ENCODE assay signal across 16 cellular contexts in the genomic region with DNA sequence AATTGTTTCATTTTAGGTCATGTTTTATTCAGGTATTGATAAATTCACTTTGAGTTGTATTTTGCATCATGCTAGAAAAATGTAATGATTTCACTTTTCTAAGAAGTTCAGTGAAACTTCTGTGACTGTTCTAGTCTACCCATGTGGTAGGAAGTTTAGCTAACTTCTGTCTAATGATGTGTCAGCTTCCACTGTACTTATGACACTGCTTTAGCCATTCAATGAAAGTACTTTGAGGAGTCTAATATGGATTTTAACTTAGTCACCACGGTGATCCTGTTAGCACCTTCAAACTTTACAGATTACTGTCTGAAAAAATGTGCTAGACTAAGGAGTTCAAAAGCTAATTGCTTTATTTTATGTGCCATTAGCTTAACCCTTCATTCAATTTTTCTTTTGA.
"Had no signal": no experiment of that assay in that cellular context is flagged by ENCODE, and none has a peak within 500 bp of the region (broad histone marks: within the 10 kb centered on the region; RNA-seq: fewer than 3 reads in every experiment).

No MANE protein-coding gene starts in this region.

- DNase-seq: activated CD4-positive, alpha-beta T cell treated with anti-CD3 and anti-CD28 coated beads, Interleukin-2, amount 10 ng/mL, durations not matched to agents 24 days and 14 days; activated CD4-positive, CD25-positive, alpha-beta regulatory T cell; activated CD8-positive, alpha-beta memory T cell treated with anti-CD3 and anti-CD28 coated beads for 24 hours; activated naive CD8-positive, alpha-beta T cell treated with anti-CD3 and anti-CD28 coated beads for 36 hours; caudate nucleus; colonic mucosa; kidney glomerular epithelial cell; midbrain; psoas muscle; spleen; stimulated activated CD4-positive, alpha-beta T cell treated with anti-CD3 and anti-CD28 coated beads, Interleukin-1b, Interleukin-23, amount 100 ng/mL, for 48 hours; stimulated activated naive CD8-positive, alpha-beta T cell treated with anti-CD3 and anti-CD28 coated beads, Interleukin-15, amount 100 ng/mL, for 72 hours; upper lobe of left lung had no signal

- H3K9me3 ChIP-seq: ascending aorta, colonic mucosa, upper lobe of left lung had no signal

- H3K27ac ChIP-seq: ascending aorta, colonic mucosa, esophagus muscularis mucosa, psoas muscle, spleen, upper lobe of left lung had no signal

- ATAC-seq: psoas muscle; sciatic nerve; stimulated activated naive CD8-positive, alpha-beta T cell treated with anti-CD3 and anti-CD28 coated beads, Interleukin-15, amount 100 ng/mL, for 72 hours had no signal

- H3K27me3 ChIP-seq: ascending aorta, colonic mucosa, esophagus muscularis mucosa, spleen, upper lobe of left lung had no signal

- H3K4me3 ChIP-seq: ascending aorta, colonic mucosa, esophagus muscularis mucosa, psoas muscle, spleen, upper lobe of left lung had no signal

- H3K36me3 ChIP-seq: ascending aorta, colonic mucosa, esophagus muscularis mucosa, spleen, upper lobe of left lung had no signal

- H3K4me1 ChIP-seq: ascending aorta, colonic mucosa, esophagus muscularis mucosa, psoas muscle, spleen, upper lobe of left lung had no signal
